ENCODE assay signal across 8 cellular contexts in genomic region chr7:158495780-158496179, GRCh38.
DNase-seq lines count a peak whose midpoint lies in the region; ATAC-seq and TF ChIP-seq lines count a peak whose summit lies in the region.

No MANE protein-coding gene starts in this region.

- H3K4me3 ChIP-seq in adrenal gland = no peak overlapping the region

- H3K9me3 ChIP-seq in adrenal gland (replicated peaks in 1 of 3) = no peaks in the 10 kb centered on the region

- H3K27ac ChIP-seq in adrenal gland = no peak overlapping the region

- no peaks in the 10 kb centered on the region for H3K27me3 ChIP-seq in adrenal gland

- intact Hi-C loops in adrenal gland (cut with DNase I) = no loop called here

- H3K4me1 ChIP-seq in adrenal gland (replicated peaks in 1 of 2) = no peaks in the 10 kb centered on the region

- ATAC-seq in GM21529 (IDR thresholded peaks at IDR 0.05; ENCODE audit: unreplicated experiment) (no peak), GM19397 (IDR thresholded peaks at IDR 0.05; ENCODE audit: unreplicated experiment) (no peak)

- peak in 1 of 6 experiments; percentile 14 for TF ChIP-seq CTCF in adrenal gland (IDR thresholded peaks at IDR 0.05)

- TF ChIP-seq POLR2A in adrenal gland (IDR thresholded peaks at IDR 0.05) = no peak

- no peaks in the 10 kb centered on the region for H3K36me3 ChIP-seq in adrenal gland (replicated peaks in 1 of 2)

- peak; percentile 10 for DNase-seq in activated T-cell treated with anti-CD3 and anti-CD28 coated beads for 48 hours (ENCODE audit: low read depth)
- no peak for DNase-seq in activated T-cell treated with anti-CD3 and anti-CD28 coated beads for 4 hours
- DNase-seq in NCI-H1105 treated with DMSO at 0.1 percent for 48 hours (lab: John Stamatoyannopoulos, UW) = peak; percentile 56
- peak in 5 of 7 donors; percentile 5 to 69 (median 25) for DNase-seq in adrenal gland
- DNase-seq in stimulated activated CD8-positive, alpha-beta memory T cell treated with anti-CD3 and anti-CD28 coated beads, Interleukin-4, amount 100 ng/mL, for 48 hours = peak; percentile 32
- DNase-seq in middle frontal gyrus (ENCODE audit: extremely low spot score, low spot score) = no peak

- 11 to 25% (median 21%) methylated on average over 4 to 6 of the region's 6 CpGs for WGBS in adrenal gland, 4 donors

Comparison
In these comparisons a context has a peak if more than half of its experiments do, and no peak if none do; other contexts are left out.
1. DNase-seq: peak in activated T-cell treated with anti-CD3 and anti-CD28 coated beads for 48 hours (single experiment), NCI-H1105 treated with DMSO at 0.1 percent for 48 hours (single experiment), adrenal gland (5 of 7) and stimulated activated CD8-positive, alpha-beta memory T cell treated with anti-CD3 and anti-CD28 coated beads, Interleukin-4, amount 100 ng/mL, for 48 hours (single experiment); none in activated T-cell treated with anti-CD3 and anti-CD28 coated beads for 4 hours (single experiment) and middle frontal gyrus (single experiment).